22 cellular contexts compared by ENCODE assay signal in genomic region chr9:109026306-109026705, GRCh38. TPM values are rescaled to one million over a fixed set of nuclear protein-coding genes. Genes with fewer than 3 reads are reported as not detected.
DNase-seq lines count a peak whose midpoint lies in the region; TF ChIP-seq lines count a peak whose summit lies in the region.
"Had no signal": no experiment of that assay in that cellular context is flagged by ENCODE, and none has a peak within 500 bp of the region (broad histone marks: within the 10 kb centered on the region; RNA-seq: fewer than 3 reads in every experiment).

No MANE protein-coding gene starts in this region.

- peaks cover 8 to 25% (median 12%) of the 10 kb centered on the region in 4 donors for H3K4me1 Mint-ChIP-seq in CD4-positive, alpha-beta memory T cell
- H3K4me1 Mint-ChIP-seq in endodermal cell, result peaks cover 59% of the 10 kb centered on the region
- peaks cover 11% of the 10 kb centered on the region for H3K4me1 Mint-ChIP-seq in progenitor cell of endocrine pancreas (ENCODE audit: low read depth)
- peaks cover 19% of the 10 kb centered on the region for H3K4me1 Mint-ChIP-seq in Caco-2 (ENCODE audit: low read depth, unreplicated experiment)
- H3K4me1 Mint-ChIP-seq: IgD-negative memory B cell had no signal

- H3K4me3 ChIP-seq in CD4-positive, alpha-beta memory T cell (ENCODE audit: low read length in 2 of 2), result no peak overlapping the region
- H3K4me3 ChIP-seq in endodermal cell (ENCODE audit: low read length) (no peak overlapping the region), Caco-2 (ENCODE audit: low read depth, low read length) (no peak overlapping the region)
- H3K4me3 ChIP-seq: A549, BLaER1 had no signal

- no peaks in the 10 kb centered on the region for H3K27me3 Mint-ChIP-seq in CD4-positive, alpha-beta memory T cell
- H3K27me3 Mint-ChIP-seq in endodermal cell (ENCODE audit: insufficient read depth) (no peaks in the 10 kb centered on the region), progenitor cell of endocrine pancreas (no peaks in the 10 kb centered on the region), Caco-2 (ENCODE audit: insufficient read depth, unreplicated experiment) (no peaks in the 10 kb centered on the region)
- H3K27me3 Mint-ChIP-seq: CD8-positive, alpha-beta memory T cell; IgD-negative memory B cell had no signal

- H3K36me3 ChIP-seq in CD4-positive, alpha-beta memory T cell (ENCODE audit: insufficient read depth, low read length), result peaks cover 4% of the 10 kb centered on the region
- H3K36me3 ChIP-seq in endodermal cell (ENCODE audit: control insufficient read depth, insufficient read depth, low read length) (peaks cover 2% of the 10 kb centered on the region), Caco-2 (ENCODE audit: control insufficient read depth, insufficient read depth, low read length) (peaks cover 1% of the 10 kb centered on the region; the same call in 1 of the 2 replicates)

- 88 to 97% methylated on average over 6 to 7 of the region's 7 CpGs for WGBS in endodermal cell (ENCODE audit: insufficient coverage in 1 of 2, insufficient read length in 1 of 2), 2 experiments

- H3K27me3 ChIP-seq in CD4-positive, alpha-beta memory T cell (ENCODE audit: insufficient read depth, low read length), result no peaks in the 10 kb centered on the region
- H3K27me3 ChIP-seq in endodermal cell (ENCODE audit: control insufficient read depth, insufficient read depth, low read length, poor library complexity, severe bottlenecking), result no peaks in the 10 kb centered on the region
- H3K27me3 ChIP-seq in Caco-2 (replicated peaks; ENCODE audit: control insufficient read depth, insufficient read depth, low read length), result no peaks in the 10 kb centered on the region
- H3K27me3 ChIP-seq: BLaER1 had no signal

- no peak overlapping the region for H3K4me3 Mint-ChIP-seq in CD4-positive, alpha-beta memory T cell
- no peak overlapping the region for H3K4me3 Mint-ChIP-seq in endodermal cell
- no peak overlapping the region for H3K4me3 Mint-ChIP-seq in progenitor cell of endocrine pancreas (ENCODE audit: low read depth)
- no peak overlapping the region for H3K4me3 Mint-ChIP-seq in Caco-2 (ENCODE audit: unreplicated experiment)
- H3K4me3 Mint-ChIP-seq: CD8-positive, alpha-beta memory T cell; HFFc6; IgD-negative memory B cell had no signal

- intact Hi-C loops in CD4-positive, alpha-beta memory T cell (cut with micrococcal nuclease), result no loop called here
- intact Hi-C loops in Caco-2 (cut with micrococcal nuclease; ENCODE audit: unreplicated experiment), result no loop called here

- H3K27ac Mint-ChIP-seq in CD4-positive, alpha-beta memory T cell, result peak overlapping the region in 5 of 7 donors; percentile 10 to 65 (median 45)
- H3K27ac Mint-ChIP-seq in endodermal cell (peak overlapping the region; percentile 38), progenitor cell of endocrine pancreas (peak overlapping the region; percentile 88), Caco-2 (ENCODE audit: unreplicated experiment) (no peak overlapping the region)
- H3K27ac Mint-ChIP-seq: HFFc6, IgD-negative memory B cell had no signal

- POLR2A ChIA-PET in CD4-positive, alpha-beta memory T cell (lab: Charles Lee; ENCODE audit: partially characterized antibody), result no interaction called here
- POLR2A ChIA-PET in Caco-2 (lab: Charles Lee), result no interaction called here

- TF ChIP-seq CTCF in endodermal cell (conservative IDR thresholded peaks at IDR 0.05), result no peak
- no peak for TF ChIP-seq CTCF in progenitor cell of endocrine pancreas (IDR thresholded peaks at IDR 0.05; ENCODE audit: unreplicated experiment)
- TF ChIP-seq CTCF in Caco-2 (IDR thresholded peaks at IDR 0.05; ENCODE audit: insufficient read depth in 1 of 2, low read depth in 1 of 2, low read length in 1 of 2, severe bottlenecking in 1 of 2, unreplicated experiment in 1 of 2), result no peak

- no peak overlapping the region for H3K9ac ChIP-seq in endodermal cell (ENCODE audit: extremely low read depth, low read length, poor library complexity, severe bottlenecking)
- H3K9ac ChIP-seq: BLaER1 had no signal

- H3K4me1 ChIP-seq in CD4-positive, alpha-beta memory T cell (ENCODE audit: insufficient read depth, low read length), result no peaks in the 10 kb centered on the region
- H3K4me1 ChIP-seq in endodermal cell (ENCODE audit: control insufficient read depth, insufficient read depth, low read length) (peaks cover 8% of the 10 kb centered on the region), Caco-2 (0 out of 2 replicates have a peak, but pooled peaks cover 5% of the 10 kb centered on the region)
- H3K4me1 ChIP-seq: BLaER1 had no signal

- H3K27ac ChIP-seq in CD4-positive, alpha-beta memory T cell (ENCODE audit: low read depth, low read length), result no peak overlapping the region
- no peak overlapping the region for H3K27ac ChIP-seq in endodermal cell (ENCODE audit: low read depth, low read length)
- H3K27ac ChIP-seq: A549, BLaER1, RWPE1 had no signal

- DNase-seq in CD4-positive, alpha-beta memory T cell, result no peak
- peak; percentile 86 for DNase-seq in NCI-H82 (lab: John Stamatoyannopoulos, UW)
- DNase-seq in endodermal cell, result no peak
- DNase-seq in progenitor cell of endocrine pancreas (ENCODE audit: low spot score, unreplicated experiment), result no peak
- DNase-seq in dermis blood vessel endothelial cell, result no peak
- no peak for DNase-seq in NCI-H1092 (lab: John Stamatoyannopoulos, UW)
- no peak for DNase-seq in Caco-2
- DNase-seq: CD8-positive, alpha-beta memory T cell; DMS79 treated with DMSO at 0.1 percent for 48 hours; HFFc6; Karpas-422; NCI-H1436 treated with DMSO at 0.1 percent for 48 hours; NCI-H2029; NCI-H2171; NCI-H446 treated with DMSO at 0.1 percent for 48 hours; NCI-H774; PC-3; SIG-M5 had no signal

- peaks cover 32 to 64% of the 10 kb centered on the region in 2 donors for H3K36me3 Mint-ChIP-seq in CD4-positive, alpha-beta memory T cell
- H3K36me3 Mint-ChIP-seq in endodermal cell (ENCODE audit: low read depth) (peaks cover 8% of the 10 kb centered on the region), progenitor cell of endocrine pancreas (ENCODE audit: insufficient read depth) (peaks cover 3% of the 10 kb centered on the region), Caco-2 (ENCODE audit: insufficient read depth, unreplicated experiment) (peaks cover 72% of the 10 kb centered on the region)

- no TSS peak for BruUV-seq in Caco-2 (replicated peaks; lab: Mats Ljungman, UMichigan)

- CTCF ChIA-PET in CD4-positive, alpha-beta memory T cell (lab: Charles Lee; ENCODE audit: partially characterized antibody), result no interaction called here
- CTCF ChIA-PET in Caco-2 (lab: Charles Lee), result no interaction called here

- no peaks in the 10 kb centered on the region for H3K9me3 Mint-ChIP-seq in CD4-positive, alpha-beta memory T cell
- H3K9me3 Mint-ChIP-seq in endodermal cell, result no peaks in the 10 kb centered on the region
- H3K9me3 Mint-ChIP-seq in progenitor cell of endocrine pancreas (ENCODE audit: low read depth), result no peaks in the 10 kb centered on the region
- no peaks in the 10 kb centered on the region for H3K9me3 Mint-ChIP-seq in Caco-2 (ENCODE audit: unreplicated experiment)
- H3K9me3 Mint-ChIP-seq: CD8-positive, alpha-beta memory T cell; HFFc6; IgD-negative memory B cell had no signal

- no peaks in the 10 kb centered on the region for H3K9me3 ChIP-seq in CD4-positive, alpha-beta memory T cell (ENCODE audit: control insufficient read depth in 1 of 2, low read length in 2 of 2)
- H3K9me3 ChIP-seq in endodermal cell (ENCODE audit: control insufficient read depth, low read length) (no peaks in the 10 kb centered on the region), Caco-2 (no peaks in the 10 kb centered on the region)
- H3K9me3 ChIP-seq: A549, BLaER1 had no signal

RNA-seq across cellular contexts. Expression of gene CTNNAL1, which starts 13.0 kb away (rescaled TPM):
- 1 to 10 TPM; 2.6 to 3.3 TPM for total RNA-seq in CD4-positive, alpha-beta memory T cell
- polyA plus RNA-seq in CD4-positive, alpha-beta memory T cell, result 1 to 10 TPM; 1.8 to 2.3 TPM
- total RNA-seq in endodermal cell, result 10 to 100 TPM; 80.1 to 82.1 TPM
- polyA plus RNA-seq in endodermal cell (2013, experiment 1 of 2), result 57.1 TPM
- 57.2 TPM for polyA plus RNA-seq in endodermal cell (2013, experiment 2 of 2)
- 42.8 and 47.8 TPM in 2 replicates for total RNA-seq in progenitor cell of endocrine pancreas
- total RNA-seq in dermis blood vessel endothelial cell, result 190 and 193 TPM in 2 replicates
- 107 and 111 TPM in 2 replicates for total RNA-seq in Caco-2 (2022)

Comparison
In these comparisons a context has a peak if more than half of its experiments do, and no peak if none do; other contexts are left out.
1. RNA of gene CTNNAL1, which starts 13.0 kb away (total RNA-seq): 190 to 193 TPM in dermis blood vessel endothelial cell, 107 to 111 TPM in Caco-2, 80.1 to 82.1 TPM in endodermal cell and 42.8 to 47.8 TPM in progenitor cell of endocrine pancreas; 2.6 to 3.3 TPM in CD4-positive, alpha-beta memory T cell; every median in the first group is over 10 times any median in the second.